ENCODE assay signal across 35 cellular contexts in genomic region chr5:170136493-170136892, GRCh38. TPM values are rescaled to one million over a fixed set of nuclear protein-coding genes. Genes with fewer than 3 reads are reported as not detected.
"Had no signal": no experiment of that assay in that cellular context is flagged by ENCODE, and none has a peak within 500 bp of the region (broad histone marks: within the 10 kb centered on the region; RNA-seq: fewer than 3 reads in every experiment).

No MANE protein-coding gene starts in this region.

- H3K4me1 Mint-ChIP-seq: activated B cell treated with CpG ODN at 0.5 μM for 24 hours; activated naive CD4-positive, alpha-beta T cell treated with anti-CD3 and anti-CD28 coated beads, Interleukin-2, amount 10 ng/mL, durations not matched to agents 7 days and 5 days; activated naive CD8-positive, alpha-beta T cell treated with anti-CD3 and anti-CD28 coated beads, Interleukin-2, amount 50 U/mL, for 24 hours had no signal

- H3K4me3 ChIP-seq: MG63, SJSA1 had no signal

- H3K9me3 ChIP-seq: MG63, SJSA1, SK-N-SH had no signal

- H3K27ac ChIP-seq: SJSA1, VCaP had no signal

- H3K36me3 ChIP-seq: MG63, SJSA1 had no signal

- ATAC-seq: activated naive CD8-positive, alpha-beta T cell treated with anti-CD3 and anti-CD28 coated beads, Interleukin-2, amount 50 U/mL, for 24 hours had no signal

- H3K4me3 Mint-ChIP-seq: activated B cell treated with CpG ODN at 0.5 μM for 24 hours; activated CD4-positive, alpha-beta memory T cell treated with anti-CD3 and anti-CD28 coated beads for 36 hours; activated naive CD4-positive, alpha-beta T cell treated with anti-CD3 and anti-CD28 coated beads, Interleukin-2, amount 10 ng/mL, durations not matched to agents 7 days and 5 days; activated naive CD8-positive, alpha-beta T cell; activated naive CD8-positive, alpha-beta T cell treated with anti-CD3 and anti-CD28 coated beads, Interleukin-2, amount 50 U/mL, for 24 hours; brain; T-helper 1 cell treated with Interleukin-12 subunit alpha and Interleukin-12 subunit beta and Interleukin-4 antibody, amounts not matched to agents 30 μg/mL and 1 μg/mL, for 36 hours; T-helper 2 cell treated with Interferon-gamma antibody and Interleukin-4, amounts not matched to agents 5 μg/mL and 100 μg/mL, for 36 hours had no signal

- H3K27me3 ChIP-seq: MG63, SJSA1 had no signal

- H3K27ac Mint-ChIP-seq: activated B cell treated with CpG ODN at 0.5 μM for 24 hours; activated CD4-positive, alpha-beta memory T cell treated with anti-CD3 and anti-CD28 coated beads for 36 hours; activated naive CD4-positive, alpha-beta T cell treated with anti-CD3 and anti-CD28 coated beads, Interleukin-2, amount 10 ng/mL, durations not matched to agents 7 days and 5 days; activated naive CD8-positive, alpha-beta T cell; activated naive CD8-positive, alpha-beta T cell treated with anti-CD3 and anti-CD28 coated beads, Interleukin-2, amount 50 U/mL, for 24 hours; brain; T-helper 1 cell treated with Interleukin-12 subunit alpha and Interleukin-12 subunit beta and Interleukin-4 antibody, amounts not matched to agents 30 μg/mL and 1 μg/mL, for 36 hours; T-helper 2 cell treated with Interferon-gamma antibody and Interleukin-4, amounts not matched to agents 5 μg/mL and 100 μg/mL, for 36 hours had no signal

- H3K9me3 Mint-ChIP-seq: activated B cell treated with CpG ODN at 0.5 μM for 24 hours; activated CD4-positive, alpha-beta memory T cell treated with anti-CD3 and anti-CD28 coated beads for 36 hours; activated naive CD4-positive, alpha-beta T cell treated with anti-CD3 and anti-CD28 coated beads, Interleukin-2, amount 10 ng/mL, durations not matched to agents 7 days and 5 days; activated naive CD8-positive, alpha-beta T cell treated with anti-CD3 and anti-CD28 coated beads, Interleukin-2, amount 50 U/mL, for 24 hours; T-helper 1 cell treated with Interleukin-12 subunit alpha and Interleukin-12 subunit beta and Interleukin-4 antibody, amounts not matched to agents 30 μg/mL and 1 μg/mL, for 36 hours; T-helper 2 cell treated with Interferon-gamma antibody and Interleukin-4, amounts not matched to agents 5 μg/mL and 100 μg/mL, for 36 hours had no signal

- H3K27me3 Mint-ChIP-seq: activated B cell treated with CpG ODN at 0.5 μM for 24 hours; activated naive CD8-positive, alpha-beta T cell had no signal

- H3K9ac ChIP-seq: SK-N-SH had no signal

- DNase-seq: activated B cell treated with CpG ODN at 0.5 μM for 24 hours; activated CD4-positive, alpha-beta memory T cell treated with anti-CD3 and anti-CD28 coated beads for 36 hours; activated CD4-positive, alpha-beta T cell treated with anti-CD3 and anti-CD28 coated beads for 4 hours; activated CD4-positive, alpha-beta T cell treated with anti-CD3 and anti-CD28 coated beads, Interleukin-2, amount 50 U/mL, for 1 hour; activated CD4-positive, CD25-positive, alpha-beta regulatory T cell treated with anti-CD3 and anti-CD28 coated beads, Interleukin-2, amount 50 U/mL, for 72 hours; activated CD8-positive, alpha-beta memory T cell treated with anti-CD3 and anti-CD28 coated beads, Interleukin-2, amount 50 U/mL, for 4 hours; activated effector memory CD4-positive, alpha-beta T cell treated with Interleukin-2 at 50 U/mL for 16 hours; activated naive CD4-positive, alpha-beta T cell treated with anti-CD3 and anti-CD28 coated beads, Interleukin-2, amount 10 ng/mL, durations not matched to agents 7 days and 5 days; activated naive CD8-positive, alpha-beta T cell treated with anti-CD3 and anti-CD28 coated beads, Interleukin-2, amount 50 U/mL, for 24 hours; activated T-cell treated with anti-CD3 and anti-CD28 coated beads, Interleukin-2, amount 50 U/mL, for 48 hours; anterior cingulate cortex; central memory CD4-positive, alpha-beta T cell; Karpas-422; KBM-7; NCI-H1092; NCI-H1436 treated with DMSO at 0.1 percent for 48 hours; NCI-H1694 treated with DMSO at 0.1 percent for 48 hours; NCI-H2029 treated with DMSO at 0.1 percent for 48 hours; NCI-H2107; NCI-H2171; NCI-H510A; NCI-H526; NCI-H748 treated with DMSO at 0.1 percent for 48 hours; SHP77 treated with DMSO at 0.1 percent for 48 hours; SK-N-SH had no signal

- H3K4me2 ChIP-seq: SK-N-SH had no signal

- H3K36me3 Mint-ChIP-seq: activated CD4-positive, alpha-beta memory T cell treated with anti-CD3 and anti-CD28 coated beads for 36 hours; activated naive CD4-positive, alpha-beta T cell treated with anti-CD3 and anti-CD28 coated beads, Interleukin-2, amount 10 ng/mL, durations not matched to agents 7 days and 5 days; activated naive CD8-positive, alpha-beta T cell; brain had no signal

RNA-seq across cellular contexts. Expression of gene FOXI1, which starts 30.8 kb away (rescaled TPM):
- total RNA-seq: activated B cell treated with CpG ODN at 0.5 μM for 24 hours; activated CD4-positive, alpha-beta memory T cell treated with anti-CD3 and anti-CD28 coated beads for 36 hours; cerebellum; OCI-LY7; RPMI7951; SJSA1 had no signal
- polyA plus RNA-seq: SK-N-SH had no signal
